Comparison of ENCODE assay signal across 9 cellular contexts in genomic region chr11:134034496-134035381, GRCh38. TPM values are rescaled to one million over a fixed set of nuclear protein-coding genes. Genes with fewer than 3 reads are reported as not detected.
DNase-seq lines count a peak whose midpoint lies in the region; TF ChIP-seq lines count a peak whose summit lies in the region.
"Had no signal": no experiment of that assay in that cellular context is flagged by ENCODE, and none has a peak within 500 bp of the region (broad histone marks: within the 10 kb centered on the region; RNA-seq: fewer than 3 reads in every experiment).

No MANE protein-coding gene starts in this region.

- peak overlapping the region in 5 of 7 donors; percentile 29 to 89 (median 42) for H3K27ac Mint-ChIP-seq in CD4-positive, alpha-beta memory T cell

- H3K9me3 ChIP-seq in CD4-positive, alpha-beta memory T cell (ENCODE audit: control insufficient read depth in 1 of 2, low read length in 2 of 2), result no peaks in the 10 kb centered on the region
- H3K9me3 ChIP-seq in neural cell (ENCODE audit: low read length), result no peaks in the 10 kb centered on the region

- no peaks in the 10 kb centered on the region for H3F3A ChIP-seq in neural cell (ENCODE audit: insufficient read depth, low read length, poor library complexity, severe bottlenecking)

- H3K79me2 ChIP-seq in neural cell (replicated peaks; ENCODE audit: insufficient read depth, low read length), result no peaks in the 10 kb centered on the region

- no peaks in the 10 kb centered on the region for H3K9me3 Mint-ChIP-seq in CD4-positive, alpha-beta memory T cell

- CTCF ChIA-PET in CD4-positive, alpha-beta memory T cell (lab: Charles Lee; ENCODE audit: partially characterized antibody), result interaction anchor here (1.2 to 3.4 kb wide), 2 partner anchors 16 to 107 kb away, joined by 10 to 15 read pairs; no protein-coding TSS in a partner anchor

- no peak overlapping the region for H3K27ac ChIP-seq in CD4-positive, alpha-beta memory T cell (ENCODE audit: low read depth, low read length)
- H3K27ac ChIP-seq in caudate nucleus (ENCODE audit: low read depth, low read length) (peak overlapping the region; percentile 83), neural cell (ENCODE audit: low read length) (peak overlapping the region; percentile 68)
- H3K27ac ChIP-seq: cardiac muscle cell had no signal

- H4K20me1 ChIP-seq in neural cell (ENCODE audit: insufficient read depth), result no peaks in the 10 kb centered on the region

- H3K27me3 ChIP-seq in CD4-positive, alpha-beta memory T cell (ENCODE audit: insufficient read depth, low read length), result no peaks in the 10 kb centered on the region
- no peaks in the 10 kb centered on the region for H3K27me3 ChIP-seq in neural cell (ENCODE audit: insufficient read depth, low read depth, low read length)

- peaks cover 47% of the 10 kb centered on the region for H3K4me1 ChIP-seq in CD4-positive, alpha-beta memory T cell (ENCODE audit: insufficient read depth, low read length)

- no peak overlapping the region for H3K4me2 ChIP-seq in neural cell (ENCODE audit: low read length)

- TF ChIP-seq EP300 in neural cell (conservative IDR thresholded peaks at IDR 0.05; ENCODE audit: poor library complexity, severe bottlenecking), result no peak

- no peaks in the 10 kb centered on the region for H3K27me3 Mint-ChIP-seq in CD4-positive, alpha-beta memory T cell

- TF ChIP-seq CTCF in neural cell (IDR thresholded peaks at IDR 0.05; ENCODE audit: poor library complexity, severe bottlenecking), result no peak

- H3K4me1 Mint-ChIP-seq in CD4-positive, alpha-beta memory T cell, result peaks cover 25 to 63% (median 40%) of the 10 kb centered on the region in 4 donors

- no peak overlapping the region for H2AFZ ChIP-seq in neural cell (ENCODE audit: low read depth, low read length)

- POLR2A ChIA-PET in CD4-positive, alpha-beta memory T cell (lab: Charles Lee; ENCODE audit: partially characterized antibody), result interaction anchor here (0.6 to 2.3 kb wide), 12 partner anchors 7 to 241 kb away, joined by 3 to 9 read pairs (median 4); partner anchors contain the start of genes GLB1L3, IGSF9B, JAM3 and NCAPD3

- H3K36me3 ChIP-seq in CD4-positive, alpha-beta memory T cell (ENCODE audit: insufficient read depth, low read length), result no peaks in the 10 kb centered on the region
- no peaks in the 10 kb centered on the region for H3K36me3 ChIP-seq in neural cell (ENCODE audit: insufficient read depth, low read length)
- H3K36me3 ChIP-seq: cardiac muscle cell had no signal

- intact Hi-C loops in CD4-positive, alpha-beta memory T cell (cut with micrococcal nuclease), result loop anchor here (5.0 kb wide), 2 partner anchors 87 to 107 kb away; no protein-coding TSS in a partner anchor

- no peak for DNase-seq in CD4-positive, alpha-beta memory T cell
- DNase-seq in NCI-H1105 treated with DMSO at 0.1 percent for 48 hours (lab: John Stamatoyannopoulos, UW) (peak; percentile 83), caudate nucleus (lab: John Stamatoyannopoulos, UW) (peak in 10 of 61 donors; percentile 20 to 74 (median 36)), NCI-H510A (lab: John Stamatoyannopoulos, UW) (no peak), NCI-H526 treated with DMSO at 0.1 percent for 48 hours (lab: John Stamatoyannopoulos, UW) (no peak), AG08396 (ENCODE audit: low spot score) (no peak)
- no peak for DNase-seq in central memory CD4-positive, alpha-beta T cell

- no peak for TF ChIP-seq RAD21 in neural cell (conservative IDR thresholded peaks at IDR 0.05)

- peak overlapping the region in 7 of 8 donors; percentile 45 to 99 (median 75) for H3K4me3 Mint-ChIP-seq in CD4-positive, alpha-beta memory T cell

- peaks cover 0 to 2% of the 10 kb centered on the region in 2 donors for H3K36me3 Mint-ChIP-seq in CD4-positive, alpha-beta memory T cell

- no peaks in the 10 kb centered on the region for H3K9me2 ChIP-seq in neural cell (ENCODE audit: insufficient read depth, low read length)

- peak overlapping the region; percentile 36 for H3K9ac ChIP-seq in neural cell (ENCODE audit: low read length)

- H3K4me3 ChIP-seq in CD4-positive, alpha-beta memory T cell (ENCODE audit: low read length in 2 of 2), result no peak overlapping the region
- peak overlapping the region; percentile 54 for H3K4me3 ChIP-seq in neural cell (ENCODE audit: low read length)
- H3K4me3 ChIP-seq: cardiac muscle cell had no signal

TF ChIP-seq in neural cell, 6 proteins besides CTCF, POLR2A, EP300 and RAD21:
- TF ChIP-seq MXI1 (conservative IDR thresholded peaks at IDR 0.05; ENCODE audit: poor library complexity, severe bottlenecking) (no peak), SMC3 (conservative IDR thresholded peaks at IDR 0.05; ENCODE audit: poor library complexity) (no peak), REST (IDR thresholded peaks at IDR 0.05; ENCODE audit: borderline replicate concordance) (no peak), EZH2 (IDR thresholded peaks at IDR 0.05; ENCODE audit: borderline replicate concordance, insufficient read depth, low read length, poor library complexity, severe bottlenecking) (no peak), POLR2AphosphoS5 (IDR thresholded peaks at IDR 0.05) (no peak), TAF1 (IDR thresholded peaks at IDR 0.05; ENCODE audit: low read depth) (no peak)

RNA-seq across cellular contexts. Expression of gene JAM3, which starts 34.1 kb away (rescaled TPM):
- total RNA-seq in CD4-positive, alpha-beta memory T cell, result 1 to 10 TPM; 6.8 to 8.3 TPM
- 1 to 10 TPM; 6.5 to 6.6 TPM for polyA plus RNA-seq in CD4-positive, alpha-beta memory T cell
- polyA plus RNA-seq in neural cell, result 46.1 and 58.5 TPM in 2 replicates
- 67.8 and 69.1 TPM in 2 replicates for polyA minus RNA-seq in neural cell
